9 cellular contexts compared by ENCODE assay signal in the genomic region with DNA sequence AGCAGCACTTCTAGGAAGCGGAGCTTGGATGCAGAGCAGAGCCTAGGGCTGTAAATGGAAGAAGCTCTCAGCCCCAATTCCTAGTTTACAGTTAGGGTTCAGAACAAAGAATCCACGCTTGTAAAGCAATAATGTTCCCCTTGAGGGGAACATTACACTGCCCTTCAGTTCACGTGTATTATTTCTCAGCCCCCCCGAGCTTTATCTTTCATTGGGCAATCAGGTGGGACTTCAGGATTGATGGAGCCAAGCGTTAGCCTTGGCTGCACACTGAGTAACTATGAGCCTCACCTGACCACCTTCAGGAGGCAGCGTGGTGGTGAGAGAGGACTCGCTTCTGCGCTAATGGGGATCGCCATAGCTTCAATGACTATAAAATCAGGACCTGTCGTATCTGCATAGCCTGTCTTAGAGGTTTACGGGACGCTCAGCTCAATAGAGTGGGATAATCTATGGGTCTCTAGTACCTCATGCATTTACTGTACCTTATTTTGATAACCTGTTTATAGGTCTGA.
DNase-seq lines count a peak whose midpoint lies in the region; ATAC-seq, FAIRE-seq and TF ChIP-seq lines count a peak whose summit lies in the region.
"Had no signal": no experiment of that assay in that cellular context is flagged by ENCODE, and none has a peak within 500 bp of the region (broad histone marks: within the 10 kb centered on the region; RNA-seq: fewer than 3 reads in every experiment).

No MANE protein-coding gene starts in this region.

- H3K4me1 ChIP-seq in ascending aorta (peaks cover 0 to 2% of the 10 kb centered on the region in 2 donors), keratinocyte (ENCODE audit: control insufficient read depth, extremely low read depth, insufficient read depth, low read length) (peaks cover 5% of the 10 kb centered on the region)

- H3K27me3 ChIP-seq in ascending aorta (no peaks in the 10 kb centered on the region), keratinocyte (ENCODE audit: control insufficient read depth, extremely low read depth, insufficient read depth, low read length) (no peaks in the 10 kb centered on the region)

- no peaks in the 10 kb centered on the region for H3K36me3 Mint-ChIP-seq in stimulated activated memory B cell treated with anti-CD40 and anti-IgM and Interleukin-4, amounts not matched to agents 10 μg/mL and 1 μg/mL and 100 μg/mL, for 72 hours

- ATAC-seq in stimulated activated memory B cell treated with anti-CD40 and anti-IgM and Interleukin-4, amounts not matched to agents 10 μg/mL and 1 μg/mL and 100 μg/mL, for 72 hours, result no peak
- ATAC-seq in GM19023 (IDR thresholded peaks at IDR 0.05; ENCODE audit: unreplicated experiment), result no peak

- peaks cover 37% of the 10 kb centered on the region for H3K27me3 Mint-ChIP-seq in stimulated activated memory B cell treated with anti-CD40 and anti-IgM and Interleukin-4, amounts not matched to agents 10 μg/mL and 1 μg/mL and 100 μg/mL, for 72 hours

- TF ChIP-seq CTCF in ascending aorta (IDR thresholded peaks at IDR 0.05) (no peak), keratinocyte (optimal IDR thresholded peaks at IDR 0.05 in 1 of 3, IDR thresholded peaks at IDR 0.05 in 1 of 3, conservative IDR thresholded peaks at IDR 0.05 in 1 of 3; ENCODE audit: extremely low read depth in 1 of 3, insufficient read depth in 2 of 3, low read length in 3 of 3) (no peak)

- H3K4me2 ChIP-seq in keratinocyte (ENCODE audit: control insufficient read depth, extremely low read depth, insufficient read depth, low read depth, low read length), result peak overlapping the region; percentile 82

- H3K4me3 Mint-ChIP-seq in stimulated activated memory B cell treated with anti-CD40 and anti-IgM and Interleukin-4, amounts not matched to agents 10 μg/mL and 1 μg/mL and 100 μg/mL, for 72 hours, result peak overlapping the region; percentile 40

- H2AFZ ChIP-seq in keratinocyte (ENCODE audit: control insufficient read depth, low read length), result peak overlapping the region; percentile 78

- DNase-seq in DMS53 (lab: John Stamatoyannopoulos, UW) (peak; percentile 52), DMS53 treated with DMSO at 0.1 percent for 48 hours (lab: John Stamatoyannopoulos, UW; ENCODE audit: unreplicated experiment) (no peak), ascending aorta (ENCODE audit: low spot score in 2 of 2) (no peak), keratinocyte (ENCODE audit: low read depth, low spot score) (no peak), middle frontal gyrus (ENCODE audit: extremely low spot score, low spot score) (no peak)
- no peak for DNase-seq in activated CD8-positive, alpha-beta memory T cell treated with anti-CD3 and anti-CD28 coated beads, Interleukin-2, amount 50 U/mL, for 4 hours
- DNase-seq: activated CD4-positive, alpha-beta T cell treated with anti-CD3 and anti-CD28 coated beads, Interleukin-2, amount 10 ng/mL, durations not matched to agents 7 days and 5 days had no signal

- dilution Hi-C loops in keratinocyte (cut with MboI; ENCODE audit: extremely low pct_ligation_motif_present, low sequenced_read_pairs), result no loop called here

- H3K27ac ChIP-seq in ascending aorta (peak overlapping the region; percentile 48 to 61), keratinocyte (ENCODE audit: control insufficient read depth, insufficient read depth, low read length) (no peak overlapping the region)

- H3K4me3 ChIP-seq in ascending aorta (peak overlapping the region; percentile 69 to 71), keratinocyte (ENCODE audit: control insufficient read depth in 2 of 3, extremely low read depth in 1 of 3, insufficient read depth in 2 of 3, low read depth in 1 of 3, low read length in 3 of 3) (peak overlapping the region; percentile 50 to 85 (median 84))

- H3K79me2 ChIP-seq in keratinocyte (ENCODE audit: control insufficient read depth, insufficient read depth, low read length), result no peaks in the 10 kb centered on the region

- peaks cover 5% of the 10 kb centered on the region for H3K4me1 Mint-ChIP-seq in stimulated activated memory B cell treated with anti-CD40 and anti-IgM and Interleukin-4, amounts not matched to agents 10 μg/mL and 1 μg/mL and 100 μg/mL, for 72 hours
- H3K4me1 Mint-ChIP-seq: activated CD4-positive, alpha-beta T cell treated with anti-CD3 and anti-CD28 coated beads, Interleukin-2, amount 10 ng/mL, durations not matched to agents 7 days and 5 days had no signal

- no peaks in the 10 kb centered on the region for H4K20me1 ChIP-seq in keratinocyte (ENCODE audit: control insufficient read depth, extremely low read depth, insufficient read depth, low read length)

- H3K9me3 ChIP-seq in ascending aorta (no peaks in the 10 kb centered on the region), keratinocyte (ENCODE audit: control insufficient read depth, low read depth, low read length) (no peaks in the 10 kb centered on the region)

- H3K9me3 Mint-ChIP-seq in stimulated activated memory B cell treated with anti-CD40 and anti-IgM and Interleukin-4, amounts not matched to agents 10 μg/mL and 1 μg/mL and 100 μg/mL, for 72 hours, result peaks cover 7% of the 10 kb centered on the region
- H3K9me3 Mint-ChIP-seq: activated CD4-positive, alpha-beta T cell treated with anti-CD3 and anti-CD28 coated beads, Interleukin-2, amount 10 ng/mL, durations not matched to agents 7 days and 5 days had no signal

- H3K9ac ChIP-seq in keratinocyte (ENCODE audit: control insufficient read depth, extremely low read depth, insufficient read depth, low read length), result no peak overlapping the region

- no peak overlapping the region for H3K27ac Mint-ChIP-seq in stimulated activated memory B cell treated with anti-CD40 and anti-IgM and Interleukin-4, amounts not matched to agents 10 μg/mL and 1 μg/mL and 100 μg/mL, for 72 hours
- H3K27ac Mint-ChIP-seq: activated CD4-positive, alpha-beta T cell treated with anti-CD3 and anti-CD28 coated beads, Interleukin-2, amount 10 ng/mL, durations not matched to agents 7 days and 5 days had no signal

- intact Hi-C loops in ascending aorta (cut with DNase I), result no loop called here

- H3K36me3 ChIP-seq in ascending aorta (no peaks in the 10 kb centered on the region), keratinocyte (ENCODE audit: control insufficient read depth in 2 of 2, extremely low read depth in 1 of 2, insufficient read depth in 2 of 2, low read length in 2 of 2) (no peaks in the 10 kb centered on the region)

- no peak for FAIRE-seq in keratinocyte (lab: Jason Lieb, UNC)

- no peaks in the 10 kb centered on the region for H3K9me1 ChIP-seq in keratinocyte (ENCODE audit: control insufficient read depth, extremely low read depth, insufficient read depth, low read length)
